Comparison of ENCODE assay signal across 8 cellular contexts in the genomic region with DNA sequence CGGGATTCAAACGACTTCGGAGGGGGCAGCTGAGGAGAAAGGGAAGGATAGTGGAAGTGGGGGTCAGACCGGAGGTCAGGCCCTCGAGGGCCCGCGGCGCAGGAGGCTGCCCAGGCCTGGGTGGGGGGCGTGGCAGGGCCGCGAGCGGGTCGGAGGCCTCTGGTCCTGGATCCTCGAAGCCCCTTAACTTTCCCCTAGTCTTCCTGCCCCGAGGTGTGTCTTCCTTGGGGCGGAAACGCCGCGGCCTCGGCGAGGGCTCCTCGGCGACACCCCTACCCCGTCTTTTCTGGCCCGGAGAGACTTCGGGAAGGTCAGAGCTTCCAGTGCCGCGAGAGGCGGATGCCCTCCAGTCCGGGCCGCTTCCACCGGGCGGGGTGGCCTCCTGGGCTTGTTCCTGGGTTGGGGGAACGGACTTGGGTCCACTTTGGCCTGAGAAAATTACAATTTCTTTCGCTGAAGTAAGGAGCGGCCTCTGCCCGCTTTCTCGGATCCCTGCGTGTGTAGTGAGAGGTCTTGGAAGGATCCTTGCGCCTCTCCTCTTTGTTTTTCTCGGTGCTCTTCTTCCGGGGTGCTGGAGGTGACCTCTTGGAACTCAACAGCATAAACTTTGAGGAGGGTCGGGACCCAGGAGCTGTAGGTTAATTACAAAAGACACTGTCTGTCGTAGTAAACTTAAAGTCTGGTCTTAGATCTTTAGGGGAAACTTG. TPM values are rescaled to one million over a fixed set of nuclear protein-coding genes. Genes with fewer than 3 reads are reported as not detected.
A peak's percentile ranks its signal among the peaks of the same experiment; 100 is the strongest.
DNase-seq lines count a peak whose midpoint lies in the region; ATAC-seq, FAIRE-seq and TF ChIP-seq lines count a peak whose summit lies in the region.

No MANE protein-coding gene starts in this region.

- peak; percentile 12 to 25 for TF ChIP-seq POLR2A in Peyer's patch (IDR thresholded peaks at IDR 0.05)

- TF ChIP-seq CTCF in A673 (conservative IDR thresholded peaks at IDR 0.05; ENCODE audit: low read depth, low read length), result no peak
- TF ChIP-seq CTCF in Peyer's patch (IDR thresholded peaks at IDR 0.05), result no peak
- TF ChIP-seq CTCF in bronchial epithelial cell (IDR thresholded peaks at IDR 0.05; ENCODE audit: insufficient read depth, low read length, severe bottlenecking), result no peak

- no peak for FAIRE-seq in bronchial epithelial cell (lab: Jason Lieb, UNC)

- no TSS peak for BruUV-seq in A673 (replicated peaks; lab: Mats Ljungman, UMichigan)

- peak overlapping the region; percentile 95 for H3K27ac ChIP-seq in A673 (ENCODE audit: low read depth, low read length, poor library complexity, severe bottlenecking)
- peak overlapping the region; percentile 91 to 98 (median 92) for H3K27ac ChIP-seq in Peyer's patch

- no peaks in the 10 kb centered on the region for H3K9me3 Mint-ChIP-seq in stimulated activated naive B cell treated with anti-CD40 and anti-IgM and Interleukin-4, amounts not matched to agents 10 μg/mL and 1 μg/mL and 100 μg/mL, for 72 hours

- H3K36me3 Mint-ChIP-seq in stimulated activated naive B cell treated with anti-CD40 and anti-IgM and Interleukin-4, amounts not matched to agents 10 μg/mL and 1 μg/mL and 100 μg/mL, for 72 hours, result peaks cover 9 to 13% of the 10 kb centered on the region in 2 donors

- no peaks in the 10 kb centered on the region for H3K36me3 ChIP-seq in A673 (ENCODE audit: insufficient read depth, low read length, poor library complexity, severe bottlenecking)
- no peaks in the 10 kb centered on the region for H3K36me3 ChIP-seq in Peyer's patch
- H3K36me3 ChIP-seq in bronchial epithelial cell (ENCODE audit: control insufficient read depth, insufficient read depth, low read length), result no peaks in the 10 kb centered on the region

- H3K4me3 ChIP-seq in A673 (ENCODE audit: low read depth, low read length, poor library complexity, severe bottlenecking) (peak overlapping the region; percentile 78), Peyer's patch (peak overlapping the region; percentile 64 to 99 (median 74)), bronchial epithelial cell (ENCODE audit: low read depth, low read length) (peak overlapping the region; percentile 98)

- intact Hi-C loops in A673 (cut with micrococcal nuclease; ENCODE audit: unreplicated experiment), result loop anchor here (1.0 to 5.0 kb wide), 2 partner anchors 12 to 89 kb away; a partner anchor contains a TSS

- H3K9me3 ChIP-seq in A673 (ENCODE audit: low read depth, low read length, poor library complexity, severe bottlenecking), result no peaks in the 10 kb centered on the region
- no peaks in the 10 kb centered on the region for H3K9me3 ChIP-seq in Peyer's patch

- CTCF ChIA-PET in A673 (lab: Charles Lee), result no interaction called here

- H3K27me3 Mint-ChIP-seq in stimulated activated naive B cell treated with anti-CD40 and anti-IgM and Interleukin-4, amounts not matched to agents 10 μg/mL and 1 μg/mL and 100 μg/mL, for 72 hours, result no peaks in the 10 kb centered on the region

- H3K27me3 ChIP-seq in A673 (replicated peaks; ENCODE audit: insufficient read depth, low read depth, low read length, poor library complexity), result no peaks in the 10 kb centered on the region
- H3K27me3 ChIP-seq in Peyer's patch, result no peaks in the 10 kb centered on the region
- no peaks in the 10 kb centered on the region for H3K27me3 ChIP-seq in bronchial epithelial cell (ENCODE audit: control insufficient read depth, insufficient read depth, low read length)

- peak overlapping the region; percentile 87 to 99 for H3K4me3 Mint-ChIP-seq in stimulated activated naive B cell treated with anti-CD40 and anti-IgM and Interleukin-4, amounts not matched to agents 10 μg/mL and 1 μg/mL and 100 μg/mL, for 72 hours

- POLR2A ChIA-PET in A673 (lab: Charles Lee; ENCODE audit: low non-redundant PET), result interaction anchor here (0.5 kb wide), 1 partner anchor 20 kb away, joined by 5 read pairs; no protein-coding TSS in a partner anchor

- H3K4me1 ChIP-seq in A673 (ENCODE audit: insufficient read depth, low read length, poor library complexity, severe bottlenecking), result peaks cover 8% of the 10 kb centered on the region
- H3K4me1 ChIP-seq in Peyer's patch, result peaks cover 0 to 36% (median 9%) of the 10 kb centered on the region in 4 donors

- peak overlapping the region; percentile 99 for H3K27ac Mint-ChIP-seq in stimulated activated naive B cell treated with anti-CD40 and anti-IgM and Interleukin-4, amounts not matched to agents 10 μg/mL and 1 μg/mL and 100 μg/mL, for 72 hours

- DNase-seq in A673 (ENCODE audit: low spot score) (peak; percentile 41), Peyer's patch (peak; percentile 27 to 66 (median 63)), bronchial epithelial cell (ENCODE audit: low read depth) (peak; percentile 26), kidney glomerular epithelial cell (lab: John Stamatoyannopoulos, UW) (peak; percentile 46), D341Med (ENCODE audit: low spot score) (no peak)
- DNase-seq in stimulated activated naive B cell treated with anti-CD40 and anti-IgM and Interleukin-4, amounts not matched to agents 10 μg/mL and 1 μg/mL and 100 μg/mL, for 72 hours, result no peak

- peaks cover 8 to 37% of the 10 kb centered on the region in 2 donors for H3K4me1 Mint-ChIP-seq in stimulated activated naive B cell treated with anti-CD40 and anti-IgM and Interleukin-4, amounts not matched to agents 10 μg/mL and 1 μg/mL and 100 μg/mL, for 72 hours

- ATAC-seq in GM18511 (IDR thresholded peaks at IDR 0.05; ENCODE audit: unreplicated experiment), result peak; percentile 31
- ATAC-seq in HG02970 (IDR thresholded peaks at IDR 0.05; ENCODE audit: low FRiP score, unreplicated experiment), result peak; percentile 14
- peak; percentile 22 to 33 for ATAC-seq in stimulated activated naive B cell treated with anti-CD40 and anti-IgM and Interleukin-4, amounts not matched to agents 10 μg/mL and 1 μg/mL and 100 μg/mL, for 72 hours (replicated peaks)

RNA-seq across cellular contexts. Expression of a gene that starts 0.5 kb away (rescaled TPM):
- 206 TPM in 2 replicates for total RNA-seq in A673 (2021)
- 100 to 1,000 TPM; 228 to 274 (median 261) TPM for total RNA-seq in Peyer's patch
- 147 and 157 TPM in 2 replicates for total RNA-seq in bronchial epithelial cell

RNA-seq across cellular contexts. Expression of a gene that starts 11.8 kb away (rescaled TPM):
- total RNA-seq in A673 (2021), result 11.1 and 17.9 TPM in 2 replicates
- 10 to 100 TPM; 16.5 to 22.0 (median 19.3) TPM for total RNA-seq in Peyer's patch
- 8.2 and 9.5 TPM in 2 replicates for total RNA-seq in bronchial epithelial cell

RNA-seq across cellular contexts. Expression of a gene that starts 50.1 kb away (rescaled TPM):
- total RNA-seq in A673 (2021) (26.0 and 26.6 TPM in 2 replicates), Peyer's patch (10 to 100 TPM; 14.0 to 40.2 (median 22.5) TPM), bronchial epithelial cell (9.2 and 12.9 TPM in 2 replicates)

Comparison
In these comparisons a context has a peak if more than half of its experiments do, and no peak if none do; other contexts are left out.
1. DNase-seq: peak in A673 (single experiment), Peyer's patch (3 of 3), bronchial epithelial cell (single experiment) and kidney glomerular epithelial cell (single experiment); none in stimulated activated naive B cell treated with anti-CD40 and anti-IgM and Interleukin-4, amounts not matched to agents 10 μg/mL and 1 μg/mL and 100 μg/mL, for 72 hours (single experiment) and D341Med (single experiment).
2. Peak in every context shown above with its lines, with median percentiles within 50 percentile points of each other: H3K4me3 ChIP-seq and ATAC-seq.